Comparison of ENCODE assay signal across 13 cellular contexts in the genomic region with DNA sequence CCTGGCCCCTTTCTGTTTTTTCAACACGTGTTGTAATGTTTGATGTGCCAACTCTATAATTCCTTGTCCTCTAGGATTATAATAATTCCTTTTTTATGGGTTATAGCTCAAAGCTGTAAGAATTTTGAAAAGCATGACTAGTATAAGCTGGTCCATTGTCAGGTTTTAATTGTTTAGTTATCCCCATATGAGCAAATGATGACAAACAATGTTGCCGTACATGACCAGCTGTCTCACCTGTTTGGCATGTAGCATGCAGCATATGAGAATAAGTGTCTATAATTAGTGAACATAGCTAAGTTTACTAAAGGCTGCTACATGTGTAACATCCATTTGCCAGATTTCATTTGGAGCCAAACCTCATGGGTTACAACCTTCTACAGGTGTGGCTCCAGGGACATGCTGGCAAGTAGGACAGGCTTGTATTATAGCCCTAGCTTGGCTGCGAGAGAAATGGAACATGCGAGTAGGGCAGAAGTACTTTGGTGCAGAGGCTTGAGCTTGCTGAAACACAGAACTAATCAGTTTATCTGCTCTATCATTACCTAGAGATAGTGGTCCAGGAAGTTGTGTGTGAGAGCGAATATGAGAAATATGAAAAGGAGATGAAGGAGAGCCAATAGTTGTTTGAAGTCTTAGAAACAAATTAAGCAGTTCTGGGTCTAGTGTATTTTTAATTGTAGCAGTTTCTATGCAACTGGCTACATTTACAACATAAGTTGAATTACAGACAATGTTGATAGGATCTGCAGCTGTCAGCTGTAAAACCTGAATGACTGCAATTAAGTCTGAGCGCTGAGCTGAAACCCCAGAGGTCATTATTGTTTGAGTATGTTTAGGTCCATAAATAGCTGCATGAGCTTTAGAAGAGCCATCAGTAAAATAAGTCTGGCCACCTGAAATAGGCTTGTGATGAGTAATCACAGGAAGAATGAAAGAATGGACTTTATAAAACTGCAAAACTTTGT. TPM values are rescaled to one million over a fixed set of nuclear protein-coding genes. Genes with fewer than 3 reads are reported as not detected.
A peak's percentile ranks its signal among the peaks of the same experiment; 100 is the strongest.
DNase-seq lines count a peak whose midpoint lies in the region; TF ChIP-seq lines count a peak whose summit lies in the region.
"Had no signal": no experiment of that assay in that cellular context is flagged by ENCODE, and none has a peak within 500 bp of the region (broad histone marks: within the 10 kb centered on the region; RNA-seq: fewer than 3 reads in every experiment).

No MANE protein-coding gene starts in this region.

- no peak for TF ChIP-seq EP300 in transverse colon (IDR thresholded peaks at IDR 0.05; ENCODE audit: low read depth)

- intact Hi-C loops in transverse colon (cut with DNase I; ENCODE audit: low total_unique reads), result no loop called here
- intact Hi-C loops in ascending aorta (cut with DNase I), result no loop called here

- TF ChIP-seq POLR2A in transverse colon (IDR thresholded peaks at IDR 0.05), result no peak

- in situ Hi-C loops in transverse colon (cut with MboI; ENCODE audit: low pct_ligation_motif_present in 1 of 4, low pct_unique_long_range_greater_than_20kb in 1 of 4, low sequenced_read_pairs in 3 of 4), result no loop called here

- 14 to 35% methylated on average over 5 to 6 of the region's 6 CpGs for WGBS in transverse colon (ENCODE audit: low coverage in 1 of 2), 2 donors

- POLR2A ChIA-PET in RWPE1 (lab: Yijun Ruan, JAX; ENCODE audit: low non-redundant PET), result no interaction called here

- H3K4me3 ChIP-seq in epithelial cell of esophagus (ENCODE audit: low read length), result no peak overlapping the region
- no peak overlapping the region for H3K4me3 ChIP-seq in transverse colon
- no peak overlapping the region for H3K4me3 ChIP-seq in ascending aorta

- TF ChIP-seq CTCF in epithelial cell of esophagus (IDR thresholded peaks at IDR 0.05; ENCODE audit: insufficient read depth, low read depth, low read length, missing control alignments) (no peak), transverse colon (IDR thresholded peaks at IDR 0.05) (no peak), ascending aorta (IDR thresholded peaks at IDR 0.05) (no peak), RWPE1 (conservative IDR thresholded peaks at IDR 0.05; ENCODE audit: low read depth) (no peak)

- H3K4me1 ChIP-seq in transverse colon (peaks cover 5 to 39% (median 25%) of the 10 kb centered on the region in 4 donors), ascending aorta (no peaks in the 10 kb centered on the region)

- H3K27ac ChIP-seq in transverse colon (peak overlapping the region; percentile 71 to 82 (median 76)), ascending aorta (no peak overlapping the region), RWPE1 (no peak overlapping the region)

- H3K9me3 ChIP-seq in transverse colon, result no peaks in the 10 kb centered on the region
- no peaks in the 10 kb centered on the region for H3K9me3 ChIP-seq in ascending aorta

- CTCF ChIA-PET in RWPE1 (lab: Yijun Ruan, JAX), result interaction anchor here (0.6 kb wide), 1 partner anchor 672 kb away, joined by 3 read pairs; no protein-coding TSS in a partner anchor

- no peaks in the 10 kb centered on the region for H3K36me3 ChIP-seq in transverse colon
- H3K36me3 ChIP-seq in ascending aorta, result no peaks in the 10 kb centered on the region

- DNase-seq in NCI-H510A treated with DMSO at 0.1 percent for 48 hours (lab: John Stamatoyannopoulos, UW) (peak; percentile 66), NCI-H510A (lab: John Stamatoyannopoulos, UW) (no peak), NCI-H2227 (lab: John Stamatoyannopoulos, UW; ENCODE audit: unreplicated experiment) (peak; percentile 32), epithelial cell of esophagus (ENCODE audit: low read depth) (peak; percentile 60), transverse colon (peak; percentile 42), ascending aorta (ENCODE audit: low spot score in 2 of 2) (no peak), activated gamma-delta T cell treated with Interleukin-2 at 50 U/mL for 16 hours (no peak), RWPE1 (ENCODE audit: low spot score) (no peak)
- DNase-seq: activated CD4-positive, alpha-beta memory T cell treated with anti-CD3 and anti-CD28 coated beads for 36 hours; amygdala; MV-4-11; natural killer cell; stimulated activated naive B cell treated with anti-CD40 and anti-IgM and Interleukin-4, amounts not matched to agents 10 μg/mL and 1 μg/mL and 100 μg/mL, for 72 hours had no signal

- H3K27me3 ChIP-seq in transverse colon (no peaks in the 10 kb centered on the region), ascending aorta (no peaks in the 10 kb centered on the region)

RNA-seq across cellular contexts. Expression of a gene that starts 22.6 kb away (rescaled TPM):
- total RNA-seq in transverse colon, result 100 to 1,000 TPM in 2 of 4 donors, 10 to 100 TPM in 2; 73.5 to 768 (median 90.1) TPM
- 6.4 TPM for total RNA-seq in ascending aorta

RNA-seq across cellular contexts. Expression of a gene that starts 52.7 kb away (rescaled TPM):
- 100 to 1,000 TPM; 102 to 239 (median 162) TPM for total RNA-seq in transverse colon
- 66.4 TPM for total RNA-seq in ascending aorta

Comparison
In these comparisons a context has a peak if more than half of its experiments do, and no peak if none do; other contexts are left out.
1. DNase-seq: peak in NCI-H510A treated with DMSO at 0.1 percent for 48 hours (single experiment), NCI-H2227 (single experiment), epithelial cell of esophagus (single experiment) and transverse colon (single experiment); none in NCI-H510A (single experiment), ascending aorta (0 of 2), activated gamma-delta T cell treated with Interleukin-2 at 50 U/mL for 16 hours (single experiment) and RWPE1 (single experiment).
2. H3K27ac ChIP-seq: peak in transverse colon (4 of 4); none in ascending aorta (0 of 2) and RWPE1 (single experiment).
3. RNA of a gene that starts 22.6 kb away (total RNA-seq): 73.5 to 768 TPM in transverse colon; 6.4 TPM in ascending aorta (single experiment); every median in the first group is over 10 times any median in the second.